ENCODE assay signal across 9 cellular contexts in genomic region chrX:283115-283845, GRCh38. TPM values are rescaled to one million over a fixed set of nuclear protein-coding genes. Genes with fewer than 3 reads are reported as not detected.
DNase-seq lines count a peak whose midpoint lies in the region; ATAC-seq, FAIRE-seq and TF ChIP-seq lines count a peak whose summit lies in the region.
"Had no signal": no experiment of that assay in that cellular context is flagged by ENCODE, and none has a peak within 500 bp of the region (broad histone marks: within the 10 kb centered on the region; RNA-seq: fewer than 3 reads in every experiment).

No MANE protein-coding gene starts in this region.

- peak overlapping the region; percentile 93 to 96 for H3K4me3 Mint-ChIP-seq in CD14-positive monocyte
- peak overlapping the region; percentile 90 for H3K4me3 Mint-ChIP-seq in neural crest cell

- peak overlapping the region; percentile 50 for H3K27ac ChIP-seq in subcutaneous abdominal adipose tissue (ENCODE audit: low read depth, low read length)
- H3K27ac ChIP-seq: epithelial cell of prostate had no signal

- peak overlapping the region; percentile 61 to 76 (median 73) for H3K4me3 ChIP-seq in subcutaneous abdominal adipose tissue (ENCODE audit: low read depth in 1 of 5, low read length in 5 of 5)

- peak; percentile 99 for ATAC-seq in GM21367 (IDR thresholded peaks at IDR 0.05; ENCODE audit: unreplicated experiment)

- H3K36me3 ChIP-seq in subcutaneous abdominal adipose tissue (ENCODE audit: control insufficient read depth in 5 of 5, insufficient read depth in 5 of 5, low read length in 5 of 5): peaks cover 0 to 33% (median 27%) of the 10 kb centered on the region in 5 donors

- H3K4me1 ChIP-seq in subcutaneous abdominal adipose tissue (ENCODE audit: control insufficient read depth in 5 of 5, insufficient read depth in 5 of 5, low read length in 5 of 5): peaks cover 0 to 21% (median 6%) of the 10 kb centered on the region in 5 donors

- H3K9me3 Mint-ChIP-seq in CD14-positive monocyte (peaks cover 0 to 1% (median 0%) of the 10 kb centered on the region in 7 donors), neural crest cell (no peaks in the 10 kb centered on the region)

- intact Hi-C loops in CD14-positive monocyte (cut with micrococcal nuclease): no loop called here

- no peaks in the 10 kb centered on the region for H3K27me3 ChIP-seq in subcutaneous abdominal adipose tissue (ENCODE audit: control insufficient read depth in 5 of 5, insufficient read depth in 4 of 5, low read length in 5 of 5)

- peak; percentile 95 for FAIRE-seq in HTR-8/SVneo (lab: Jason Lieb, UNC)

- H3K4me1 Mint-ChIP-seq in CD14-positive monocyte (peaks cover 27% of the 10 kb centered on the region), neural crest cell (peaks cover 20% of the 10 kb centered on the region)

- TF ChIP-seq CTCF in CD14-positive monocyte (IDR thresholded peaks at IDR 0.05) (no peak), neural crest cell (conservative IDR thresholded peaks at IDR 0.05) (no peak)

- peaks cover 17 to 20% of the 10 kb centered on the region in 2 donors for H3K36me3 Mint-ChIP-seq in CD14-positive monocyte
- H3K36me3 Mint-ChIP-seq in neural crest cell (ENCODE audit: low read depth): peaks cover 13% of the 10 kb centered on the region

- peak overlapping the region in 4 of 5 donors; percentile 30 to 65 (median 54) for H3K9ac ChIP-seq in subcutaneous abdominal adipose tissue (ENCODE audit: low read length in 5 of 5)

- H3K9me3 ChIP-seq in subcutaneous abdominal adipose tissue (ENCODE audit: control insufficient read depth in 5 of 5, low read length in 5 of 5): peaks cover 0 to 2% (median 0%) of the 10 kb centered on the region in 5 donors

- H3K27ac Mint-ChIP-seq in CD14-positive monocyte (peak overlapping the region; percentile 78 to 95 (median 87)), neural crest cell (ENCODE audit: unreplicated experiment) (peak overlapping the region; percentile 99)

- peak; percentile 92 for DNase-seq in CD14-positive monocyte (ENCODE audit: low spot score)
- DNase-seq in HTR-8/SVneo (ENCODE audit: insufficient read length, low spot score): peak; percentile 96
- peak; percentile 91 for DNase-seq in activated CD8-positive, alpha-beta memory T cell treated with anti-CD3 and anti-CD28 coated beads, Interleukin-2, amount 50 U/mL, for 48 hours
- DNase-seq in fibroblast of peridontal ligament (ENCODE audit: extremely low read depth): peak; percentile 80
- DNase-seq in neural crest cell (ENCODE audit: low read depth, low spot score): peak; percentile 80
- no peak for DNase-seq in NCI-H1105 (lab: John Stamatoyannopoulos, UW)

- H3K27me3 Mint-ChIP-seq in CD14-positive monocyte (ENCODE audit: low read depth in 3 of 3): peaks cover 1 to 6% (median 2%) of the 10 kb centered on the region in 3 donors
- H3K27me3 Mint-ChIP-seq in neural crest cell (ENCODE audit: low read depth): peaks cover 8% of the 10 kb centered on the region

RNA-seq across cellular contexts. Expression of gene PLCXD1, which starts 2.1 kb away (rescaled TPM):
- polyA plus RNA-seq in CD14-positive monocyte: 1 to 10 TPM; 2.9 to 6.7 TPM
- total RNA-seq in neural crest cell: 49.1 and 52.4 TPM in 2 replicates

RNA-seq across cellular contexts. Expression of gene GTPBP6, which starts 35.3 kb away (rescaled TPM):
- polyA plus RNA-seq in CD14-positive monocyte: 10 to 100 TPM; 17.2 to 27.0 TPM
- 81.3 and 81.9 TPM in 2 replicates for total RNA-seq in neural crest cell
